In the genomic region with DNA sequence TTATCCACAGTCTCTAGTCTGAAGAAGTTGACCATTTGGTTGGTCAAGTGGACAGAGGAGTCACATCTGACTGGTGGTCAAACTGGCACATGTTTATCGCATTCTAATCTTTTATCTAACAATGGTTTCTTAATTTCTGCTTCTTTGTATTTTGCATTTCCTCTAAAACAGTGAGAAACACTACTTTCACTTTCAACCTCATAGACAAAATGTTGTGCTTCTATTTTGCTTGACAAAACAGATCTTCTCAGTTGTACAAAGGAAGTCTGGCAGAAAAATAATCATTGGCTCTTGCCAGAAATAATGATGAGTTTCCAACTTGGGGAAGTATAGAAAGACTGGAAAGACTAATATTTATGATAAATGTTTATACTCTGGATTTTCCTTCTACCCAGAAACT, we compare ENCODE assay signal across 20 cellular contexts.
DNase-seq lines count a peak whose midpoint lies in the region; ATAC-seq and TF ChIP-seq lines count a peak whose summit lies in the region.
"Had no signal": no experiment of that assay in that cellular context is flagged by ENCODE, and none has a peak within 500 bp of the region (broad histone marks: within the 10 kb centered on the region; RNA-seq: fewer than 3 reads in every experiment).

No MANE protein-coding gene starts in this region.

- no peak for TF ChIP-seq POLR2A in breast epithelium (IDR thresholded peaks at IDR 0.05)

- H3K27me3 Mint-ChIP-seq in MCF 10A (ENCODE audit: insufficient read depth, unreplicated experiment) (no peaks in the 10 kb centered on the region), osteocyte (ENCODE audit: unreplicated experiment) (no peaks in the 10 kb centered on the region)

- TF ChIP-seq CTCF in MCF 10A (IDR thresholded peaks at IDR 0.05; ENCODE audit: unreplicated experiment) (no peak), breast epithelium (IDR thresholded peaks at IDR 0.05) (no peak), OCI-LY7 (conservative IDR thresholded peaks at IDR 0.05; ENCODE audit: low read length) (no peak), osteocyte (IDR thresholded peaks at IDR 0.05) (no peak)

- H3K4me3 ChIP-seq in breast epithelium (no peak overlapping the region), OCI-LY7 (ENCODE audit: low read depth, low read length, poor library complexity, severe bottlenecking) (peak overlapping the region; percentile 32)
- H3K4me3 ChIP-seq: heart right ventricle, K562, upper lobe of left lung had no signal

- H3K36me3 ChIP-seq in breast epithelium, result no peaks in the 10 kb centered on the region
- peaks cover 47% of the 10 kb centered on the region for H3K36me3 ChIP-seq in OCI-LY7 (ENCODE audit: insufficient read depth, low read length)
- H3K36me3 ChIP-seq: heart right ventricle, upper lobe of left lung had no signal

- H3K4me2 ChIP-seq in OCI-LY7 (ENCODE audit: low read length), result peak overlapping the region; percentile 54

- H3K27ac ChIP-seq in breast epithelium (peak overlapping the region in 1 of 2 donors; percentile 43), OCI-LY7 (ENCODE audit: low read depth, low read length, poor library complexity, severe bottlenecking) (peak overlapping the region; percentile 45)

- H3K4me1 Mint-ChIP-seq in MCF 10A (ENCODE audit: insufficient read depth, unreplicated experiment), result peaks cover 14% of the 10 kb centered on the region
- H3K4me1 Mint-ChIP-seq in osteocyte (ENCODE audit: unreplicated experiment), result peaks cover 8% of the 10 kb centered on the region

- no peaks in the 10 kb centered on the region for H3K9me2 ChIP-seq in OCI-LY7 (ENCODE audit: insufficient read depth, low read length)

- H3K4me1 ChIP-seq in breast epithelium (no peaks in the 10 kb centered on the region), OCI-LY7 (ENCODE audit: insufficient read depth, low read length, poor library complexity, severe bottlenecking) (peaks cover 23% of the 10 kb centered on the region)
- H3K4me1 ChIP-seq: upper lobe of left lung had no signal

- no peaks in the 10 kb centered on the region for H3K36me3 Mint-ChIP-seq in MCF 10A (ENCODE audit: insufficient read depth, unreplicated experiment)
- H3K36me3 Mint-ChIP-seq in osteocyte (ENCODE audit: unreplicated experiment), result no peaks in the 10 kb centered on the region

- H4K20me1 ChIP-seq in OCI-LY7 (ENCODE audit: insufficient read depth, low read length), result no peaks in the 10 kb centered on the region

- no peaks in the 10 kb centered on the region for H3K79me2 ChIP-seq in OCI-LY7 (ENCODE audit: insufficient read depth, low read depth, low read length)

- POLR2A ChIA-PET in MCF 10A (lab: Yijun Ruan, JAX), result no interaction called here
- POLR2A ChIA-PET in OCI-LY7 (lab: Charles Lee), result interaction anchor here (0.6 to 1.5 kb wide), 2 partner anchors 11 to 37 kb away, joined by 3 to 5 read pairs; no protein-coding TSS in a partner anchor

- H3K4me3 Mint-ChIP-seq in MCF 10A (ENCODE audit: unreplicated experiment), result no peak overlapping the region
- H3K4me3 Mint-ChIP-seq in osteocyte (ENCODE audit: unreplicated experiment), result no peak overlapping the region

- peak overlapping the region; percentile 10; the same call in 1 of the 2 replicates for H2AFZ ChIP-seq in OCI-LY7 (ENCODE audit: low read length)

- intact Hi-C loops in MCF 10A (cut with micrococcal nuclease) (no loop called here), breast epithelium (cut with DNase I; ENCODE audit: low total_unique reads) (no loop called here), OCI-LY7 (cut with micrococcal nuclease; ENCODE audit: unreplicated experiment) (no loop called here)

- H3K9me3 Mint-ChIP-seq in MCF 10A (ENCODE audit: unreplicated experiment) (no peaks in the 10 kb centered on the region), osteocyte (ENCODE audit: unreplicated experiment) (no peaks in the 10 kb centered on the region)

- CTCF ChIA-PET in MCF 10A (lab: Yijun Ruan, JAX) (no interaction called here), OCI-LY7 (lab: Charles Lee; ENCODE audit: unreplicated experiment) (no interaction called here)

- H3K9me3 ChIP-seq in breast epithelium (no peaks in the 10 kb centered on the region), OCI-LY7 (ENCODE audit: low read length) (no peaks in the 10 kb centered on the region)
- H3K9me3 ChIP-seq: heart right ventricle, upper lobe of left lung had no signal

- DNase-seq in MCF 10A (ENCODE audit: unreplicated experiment), result no peak
- DNase-seq in breast epithelium (ENCODE audit: low spot score in 2 of 2), result no peak
- DNase-seq in OCI-LY7 (ENCODE audit: low spot score), result peak; percentile 43
- DNase-seq in osteocyte (ENCODE audit: extremely low spot score, unreplicated experiment), result no peak
- no peak for DNase-seq in SIG-M5 (lab: John Stamatoyannopoulos, UW)
- DNase-seq in NCI-H526 (lab: John Stamatoyannopoulos, UW), result no peak
- DNase-seq in NCI-H2227 treated with DMSO at 0.1 percent for 48 hours (lab: John Stamatoyannopoulos, UW), result no peak
- DNase-seq: activated CD4-positive, CD25-positive, alpha-beta regulatory T cell; activated T-cell treated with anti-CD3 and anti-CD28 coated beads for 4 hours; DMS 273 treated with DMSO at 0.1 percent for 48 hours; heart right ventricle; left cardiac atrium; NCI-H1694 treated with DMSO at 0.1 percent for 48 hours; NCI-H82; retina; stimulated activated CD4-positive, alpha-beta T cell treated with anti-CD3 and anti-CD28 coated beads, Interleukin-2, amount 100 ng/mL, for 48 hours; upper lobe of left lung had no signal

- H3K27ac Mint-ChIP-seq in MCF 10A (ENCODE audit: low read depth, unreplicated experiment) (peak overlapping the region; percentile 8), osteocyte (ENCODE audit: unreplicated experiment) (peak overlapping the region; percentile 56)

- ATAC-seq in HG03025 (IDR thresholded peaks at IDR 0.05; ENCODE audit: low FRiP score, unreplicated experiment), result peak; percentile 59
- ATAC-seq: HCT116, heart right ventricle, K562, left cardiac atrium had no signal

- BruUV-seq in MCF 10A (replicated peaks; lab: Mats Ljungman, UMichigan) (no TSS peak), OCI-LY7 (replicated peaks; lab: Mats Ljungman, UMichigan) (no TSS peak)

- H3K27me3 ChIP-seq in breast epithelium, result no peaks in the 10 kb centered on the region
- H3K27me3 ChIP-seq: heart right ventricle, upper lobe of left lung had no signal
